8 cellular contexts compared by ENCODE assay signal in genomic region chr2:160387558-160388262, GRCh38.
DNase-seq lines count a peak whose midpoint lies in the region; ATAC-seq and TF ChIP-seq lines count a peak whose summit lies in the region.

No MANE protein-coding gene starts in this region.

- H3K27ac Mint-ChIP-seq in nephron progenitor cell: peak overlapping the region; percentile 67

- peaks cover 4% of the 10 kb centered on the region; the same call in 1 of the 2 replicates for H3K4me1 ChIP-seq in BE2C

- POLR2A ChIA-PET in RWPE1 (lab: Yijun Ruan, JAX; ENCODE audit: low non-redundant PET): no interaction called here

- peak overlapping the region; percentile 83 for H3K27ac ChIP-seq in RWPE1

- CTCF ChIA-PET in RWPE1 (lab: Yijun Ruan, JAX): interaction anchor here (0.9 kb wide), 1 partner anchor 118 kb away, joined by 5 read pairs; no protein-coding TSS in a partner anchor

- H3K4me3 ChIP-seq in AG10803 (ENCODE audit: low read length) (no peak overlapping the region), BE2C (ENCODE audit: low read depth, low read length) (no peak overlapping the region)

- H3K27me3 ChIP-seq in BE2C: no peaks in the 10 kb centered on the region

- no peaks in the 10 kb centered on the region for H3K9me3 Mint-ChIP-seq in nephron progenitor cell

- H3K36me3 ChIP-seq in BE2C: no peaks in the 10 kb centered on the region

- H3K4me1 Mint-ChIP-seq in nephron progenitor cell: peaks cover 58% of the 10 kb centered on the region

- TF ChIP-seq CTCF in AG10803 (conservative IDR thresholded peaks at IDR 0.05; ENCODE audit: low read length): no peak
- no peak for TF ChIP-seq CTCF in RWPE1 (conservative IDR thresholded peaks at IDR 0.05; ENCODE audit: low read depth)
- no peak for TF ChIP-seq CTCF in nephron progenitor cell (IDR thresholded peaks at IDR 0.05)
- TF ChIP-seq CTCF in BE2C (IDR thresholded peaks at IDR 0.05; ENCODE audit: low read depth, low read length): no peak

- ATAC-seq in esophagus mucosa (peak; percentile 45), HG03571 (IDR thresholded peaks at IDR 0.05; ENCODE audit: unreplicated experiment) (no peak)

- peaks cover 17% of the 10 kb centered on the region for H3K36me3 Mint-ChIP-seq in nephron progenitor cell (ENCODE audit: low read depth)

- H3K9me3 ChIP-seq in BE2C: no peaks in the 10 kb centered on the region

- peak overlapping the region; percentile 37 for H3K4me3 Mint-ChIP-seq in nephron progenitor cell

- peak; percentile 99 for DNase-seq in AG10803 (ENCODE audit: low read depth)
- peak; percentile 65 for DNase-seq in RWPE1 (ENCODE audit: low spot score)
- no peak for DNase-seq in nephron progenitor cell
- DNase-seq in epidermal melanocyte (ENCODE audit: insufficient read length, low spot score): no peak
- DNase-seq in ureter (ENCODE audit: low spot score): no peak
- DNase-seq in BE2C: no peak

- H3K27me3 Mint-ChIP-seq in nephron progenitor cell (ENCODE audit: low read depth, poor library complexity): no peaks in the 10 kb centered on the region

Comparison
In these comparisons a context has a peak if more than half of its experiments do, and no peak if none do; other contexts are left out.
1. DNase-seq: peak in AG10803 (single experiment) and RWPE1 (single experiment); none in nephron progenitor cell (single experiment), epidermal melanocyte (single experiment), ureter (single experiment) and BE2C (single experiment).